13 cellular contexts compared by ENCODE assay signal in genomic region chr6:14001329-14002012, GRCh38.
A peak's percentile ranks its signal among the peaks of the same experiment; 100 is the strongest.
DNase-seq lines count a peak whose midpoint lies in the region; ATAC-seq, FAIRE-seq and TF ChIP-seq lines count a peak whose summit lies in the region.
"Had no signal": no experiment of that assay in that cellular context is flagged by ENCODE, and none has a peak within 500 bp of the region (broad histone marks: within the 10 kb centered on the region; RNA-seq: fewer than 3 reads in every experiment).

No MANE protein-coding gene starts in this region.

- H3K27ac Mint-ChIP-seq in T-helper 17 cell: no peak overlapping the region
- H3K27ac Mint-ChIP-seq: CD8-positive, alpha-beta T cell; immature natural killer cell; T-cell had no signal

- no peaks in the 10 kb centered on the region for H3K36me3 ChIP-seq in kidney (ENCODE audit: control insufficient read depth in 1 of 2, insufficient read depth in 2 of 2, low read length in 2 of 2)
- H3K36me3 ChIP-seq in lower lobe of right lung: no peaks in the 10 kb centered on the region

- no peaks in the 10 kb centered on the region for H3K27me3 ChIP-seq in lower lobe of right lung (ENCODE audit: low read depth)

- H3K9me3 ChIP-seq in kidney (ENCODE audit: control insufficient read depth in 1 of 2, low read length in 2 of 2) (no peaks in the 10 kb centered on the region), T-helper 17 cell (ENCODE audit: control insufficient read depth, low read length, poor library complexity, severe bottlenecking) (no peaks in the 10 kb centered on the region), lower lobe of right lung (no peaks in the 10 kb centered on the region)

- H3K27ac ChIP-seq in kidney (ENCODE audit: low read depth in 2 of 2, low read length in 2 of 2) (no peak overlapping the region), lower lobe of right lung (no peak overlapping the region)

- no peaks in the 10 kb centered on the region for H3K4me1 Mint-ChIP-seq in T-helper 17 cell
- H3K4me1 Mint-ChIP-seq: immature natural killer cell, T-cell had no signal

- H3K4me3 ChIP-seq in kidney (ENCODE audit: low read length in 2 of 2): no peak overlapping the region
- H3K4me3 ChIP-seq in lower lobe of right lung: no peak overlapping the region

- H3K27me3 Mint-ChIP-seq in T-helper 17 cell: peaks cover 60% of the 10 kb centered on the region

- ATAC-seq in T-helper 17 cell: no peak
- no peak for ATAC-seq in lower lobe of right lung
- ATAC-seq in GM18511 (IDR thresholded peaks at IDR 0.05; ENCODE audit: unreplicated experiment): no peak
- ATAC-seq: CD8-positive, alpha-beta T cell; T-cell had no signal

- FAIRE-seq in kidney (lab: Jason Lieb, UNC): no peak

- intact Hi-C loops in kidney (cut with DNase I): no loop called here
- intact Hi-C loops in lower lobe of right lung (cut with DNase I): no loop called here

- peaks cover 7% of the 10 kb centered on the region for H3K36me3 Mint-ChIP-seq in T-helper 17 cell (ENCODE audit: low read depth)
- H3K36me3 Mint-ChIP-seq: CD8-positive, alpha-beta T cell; immature natural killer cell; T-cell had no signal

- no peaks in the 10 kb centered on the region for H3K4me1 ChIP-seq in kidney (ENCODE audit: control insufficient read depth in 1 of 2, insufficient read depth in 1 of 2, low read depth in 1 of 2, low read length in 2 of 2)
- no peaks in the 10 kb centered on the region for H3K4me1 ChIP-seq in lower lobe of right lung

- TF ChIP-seq CTCF in kidney (IDR thresholded peaks at IDR 0.05; ENCODE audit: borderline replicate concordance, extremely low read depth, insufficient read depth) (no peak), lower lobe of right lung (IDR thresholded peaks at IDR 0.05) (no peak)

- H3K4me3 Mint-ChIP-seq in T-helper 17 cell: no peak overlapping the region
- H3K4me3 Mint-ChIP-seq: CD8-positive, alpha-beta T cell; immature natural killer cell; T-cell had no signal

- DNase-seq in AG08395 (ENCODE audit: low spot score) (peak; percentile 97), HS-5 (ENCODE audit: low read depth) (peak; percentile 99), astrocyte of the hippocampus (ENCODE audit: low read depth, low spot score) (peak; percentile 95), kidney (peak; percentile 39), T-helper 17 cell (no peak), lower lobe of right lung (no peak), activated gamma-delta T cell treated with Interleukin-2 at 50 U/mL for 16 hours (no peak)
- DNase-seq: activated CD8-positive, alpha-beta memory T cell treated with anti-CD3 and anti-CD28 coated beads, Interleukin-2, amount 50 U/mL, for 48 hours; CD8-positive, alpha-beta T cell; immature natural killer cell; NCI-H2029 treated with DMSO at 0.1 percent for 48 hours; T-cell had no signal

- no peak overlapping the region for H3K9ac ChIP-seq in kidney (ENCODE audit: low read length in 2 of 2)

Comparison
In these comparisons a context has a peak if more than half of its experiments do, and no peak if none do; other contexts are left out.
1. DNase-seq: peak in AG08395 (single experiment), HS-5 (single experiment), astrocyte of the hippocampus (single experiment) and kidney (single experiment); none in T-helper 17 cell (0 of 3), lower lobe of right lung (single experiment) and activated gamma-delta T cell treated with Interleukin-2 at 50 U/mL for 16 hours (single experiment).